ENCODE assay signal across 11 cellular contexts in genomic region chr2:174595415-174595814, GRCh38. TPM values are rescaled to one million over a fixed set of nuclear protein-coding genes. Genes with fewer than 3 reads are reported as not detected.
DNase-seq lines count a peak whose midpoint lies in the region; ATAC-seq and TF ChIP-seq lines count a peak whose summit lies in the region.
"Had no signal": no experiment of that assay in that cellular context is flagged by ENCODE, and none has a peak within 500 bp of the region (broad histone marks: within the 10 kb centered on the region; RNA-seq: fewer than 3 reads in every experiment).

No MANE protein-coding gene starts in this region.

- no peak overlapping the region for H2AK5ac ChIP-seq in mesendoderm (ENCODE audit: low read length)

- TF ChIP-seq CTCF in GM06990 (IDR thresholded peaks at IDR 0.05; ENCODE audit: insufficient read depth, low read length, poor library complexity, severe bottlenecking) = no peak
- no peak for TF ChIP-seq CTCF in osteoblast (IDR thresholded peaks at IDR 0.05; ENCODE audit: extremely low read depth, low read depth, low read length)

- peaks cover 28 to 49% (median 44%) of the 10 kb centered on the region in 3 donors for H3K4me1 Mint-ChIP-seq in IgD-negative memory B cell
- peaks cover 56% of the 10 kb centered on the region for H3K4me1 Mint-ChIP-seq in activated naive CD8-positive, alpha-beta T cell treated with anti-CD3 and anti-CD28 coated beads, Interleukin-2, amount 10 ng/mL, durations not matched to agents 7 days and 5 days

- no peak overlapping the region for H2BK120ac ChIP-seq in mesendoderm (ENCODE audit: low read depth, low read length)

- no peaks in the 10 kb centered on the region for H3K79me1 ChIP-seq in mesendoderm (ENCODE audit: low read length)

- no peak overlapping the region for H2AFZ ChIP-seq in osteoblast (ENCODE audit: low read length)

- H3K4me2 ChIP-seq in osteoblast (ENCODE audit: insufficient read depth, low read length) (peak overlapping the region; percentile 71), mesendoderm (ENCODE audit: low read length) (no peak overlapping the region)

- H4K8ac ChIP-seq in mesendoderm (ENCODE audit: low read depth, low read length) = no peak overlapping the region

- H3K56ac ChIP-seq in mesendoderm (ENCODE audit: low read length) = no peak overlapping the region

- H3K4me3 Mint-ChIP-seq in IgD-negative memory B cell = peak overlapping the region; percentile 70 to 99 (median 96)
- H3K4me3 Mint-ChIP-seq in activated naive CD8-positive, alpha-beta T cell treated with anti-CD3 and anti-CD28 coated beads, Interleukin-2, amount 10 ng/mL, durations not matched to agents 7 days and 5 days = peak overlapping the region; percentile 89

- no peak overlapping the region for H2BK5ac ChIP-seq in mesendoderm (ENCODE audit: low read length)

- no peak overlapping the region for H3K18ac ChIP-seq in mesendoderm (ENCODE audit: low read length)

- WGBS in mesendoderm (ENCODE audit: extremely low coverage, insufficient coverage, low lambda C conversion rate) = no CpG with 5 or more reads among the region's 3 CpGs

- peak overlapping the region; percentile 81 to 99 (median 98) for H3K27ac Mint-ChIP-seq in IgD-negative memory B cell
- H3K27ac Mint-ChIP-seq in activated naive CD8-positive, alpha-beta T cell treated with anti-CD3 and anti-CD28 coated beads, Interleukin-2, amount 10 ng/mL, durations not matched to agents 7 days and 5 days = peak overlapping the region; percentile 99

- H3K27ac ChIP-seq in osteoblast (ENCODE audit: low read depth, low read length) (peak overlapping the region; percentile 97), mesendoderm (ENCODE audit: low read depth, low read length) (no peak overlapping the region)
- H3K27ac ChIP-seq: VCaP had no signal

- H4K5ac ChIP-seq in mesendoderm (ENCODE audit: low read length) = no peak overlapping the region

- peaks cover 5% of the 10 kb centered on the region for H3K36me3 Mint-ChIP-seq in IgD-negative memory B cell
- H3K36me3 Mint-ChIP-seq in activated naive CD8-positive, alpha-beta T cell treated with anti-CD3 and anti-CD28 coated beads, Interleukin-2, amount 10 ng/mL, durations not matched to agents 7 days and 5 days = peaks cover 54% of the 10 kb centered on the region

- ATAC-seq in activated naive CD8-positive, alpha-beta T cell treated with anti-CD3 and anti-CD28 coated beads, Interleukin-2, amount 10 ng/mL, durations not matched to agents 7 days and 5 days (ENCODE audit: low read depth) = peak; percentile 22
- no peak for ATAC-seq in HG03097 (IDR thresholded peaks at IDR 0.05; ENCODE audit: low FRiP score, unreplicated experiment)

- H3K36me3 ChIP-seq in GM06990 (ENCODE audit: control insufficient read depth, insufficient read depth, low read length) (peaks cover 3% of the 10 kb centered on the region), osteoblast (ENCODE audit: insufficient read depth, low read length) (no peaks in the 10 kb centered on the region), mesendoderm (ENCODE audit: control insufficient read depth, insufficient read depth, low read length) (no peaks in the 10 kb centered on the region)
- H3K36me3 ChIP-seq: right atrium auricular region had no signal

- H3K4me3 ChIP-seq in GM06990 (replicated peaks; ENCODE audit: low read depth, low read length) (peak overlapping the region; percentile 82), osteoblast (ENCODE audit: insufficient read depth, low read length) (no peak overlapping the region), mesendoderm (ENCODE audit: low read length) (no peak overlapping the region)
- H3K4me3 ChIP-seq: right atrium auricular region had no signal

- no peak for DNase-seq in GM06990 (ENCODE audit: extremely low read depth, insufficient read length)
- no peak for DNase-seq in activated naive CD8-positive, alpha-beta T cell treated with anti-CD3 and anti-CD28 coated beads, Interleukin-2, amount 10 ng/mL, durations not matched to agents 7 days and 5 days
- no peak for DNase-seq in osteoblast (ENCODE audit: insufficient read length, low spot score, missing footprints)
- DNase-seq in NCI-H2227 treated with DMSO at 0.1 percent for 48 hours (lab: John Stamatoyannopoulos, UW) = no peak
- no peak for DNase-seq in D341Med (ENCODE audit: low spot score)
- DNase-seq in mesendoderm = no peak
- DNase-seq: NCI-H2171 treated with DMSO at 0.1 percent for 48 hours had no signal

- no peak overlapping the region for H3K23ac ChIP-seq in mesendoderm (ENCODE audit: low read length)

- H3K79me2 ChIP-seq in osteoblast (ENCODE audit: insufficient read depth, low read length) = peaks cover 12% of the 10 kb centered on the region
- H3K79me2 ChIP-seq in mesendoderm (ENCODE audit: control insufficient read depth, insufficient read depth, low read length) = no peaks in the 10 kb centered on the region

- peaks cover 3% of the 10 kb centered on the region for H3K27me3 Mint-ChIP-seq in IgD-negative memory B cell
- no peaks in the 10 kb centered on the region for H3K27me3 Mint-ChIP-seq in activated naive CD8-positive, alpha-beta T cell treated with anti-CD3 and anti-CD28 coated beads, Interleukin-2, amount 10 ng/mL, durations not matched to agents 7 days and 5 days

- no peaks in the 10 kb centered on the region for H3K27me3 ChIP-seq in GM06990 (replicated peaks; ENCODE audit: control insufficient read depth, insufficient read depth, low read length)
- no peaks in the 10 kb centered on the region for H3K27me3 ChIP-seq in osteoblast (ENCODE audit: insufficient read depth, low read length)
- H3K27me3 ChIP-seq in mesendoderm (ENCODE audit: insufficient read depth, low read length, poor library complexity) = no peaks in the 10 kb centered on the region
- H3K27me3 ChIP-seq: right atrium auricular region had no signal

- no peak overlapping the region for H3K4ac ChIP-seq in mesendoderm (ENCODE audit: low read depth, low read length)

- no peak overlapping the region for H2BK15ac ChIP-seq in mesendoderm (replicated peaks; ENCODE audit: low read depth)

- H4K20me1 ChIP-seq in osteoblast (ENCODE audit: insufficient read depth, low read length) = no peaks in the 10 kb centered on the region

- H3K9ac ChIP-seq in mesendoderm (ENCODE audit: low read length) = no peak overlapping the region

- POLR2A ChIA-PET in activated naive CD8-positive, alpha-beta T cell treated with anti-CD3 and anti-CD28 coated beads, Interleukin-2, amount 10 ng/mL, durations not matched to agents 7 days and 5 days (lab: Charles Lee) = interaction anchor here (0.7 to 10.5 kb wide), 15 partner anchors 8 to 183 kb away, joined by 3 to 214 read pairs (median 8); partner anchors contain the start of gene GPR155

- H3K9me3 ChIP-seq in osteoblast (ENCODE audit: low read depth, low read length) = no peaks in the 10 kb centered on the region
- H3K9me3 ChIP-seq: right atrium auricular region had no signal

- H3K9me3 Mint-ChIP-seq in IgD-negative memory B cell = peaks cover 0 to 2% (median 0%) of the 10 kb centered on the region in 3 donors
- H3K9me3 Mint-ChIP-seq in activated naive CD8-positive, alpha-beta T cell treated with anti-CD3 and anti-CD28 coated beads, Interleukin-2, amount 10 ng/mL, durations not matched to agents 7 days and 5 days = no peaks in the 10 kb centered on the region

- H3K4me1 ChIP-seq in osteoblast (ENCODE audit: insufficient read depth, low read length) (peaks cover 64% of the 10 kb centered on the region), mesendoderm (ENCODE audit: control insufficient read depth, low read depth, low read length) (no peaks in the 10 kb centered on the region)

RNA-seq across cellular contexts. Expression of gene WIPF1, which starts 2.2 kb away (rescaled TPM):
- 120 TPM for polyA plus RNA-seq in IgD-negative memory B cell
- 100 to 1,000 TPM; 446 to 480 TPM for total RNA-seq in activated naive CD8-positive, alpha-beta T cell treated with anti-CD3 and anti-CD28 coated beads, Interleukin-2, amount 10 ng/mL, durations not matched to agents 7 days and 5 days
- total RNA-seq in osteoblast = 17.7 and 18.0 TPM in 2 replicates
- polyA plus RNA-seq in mesendoderm (2013, experiment 1 of 2) = 11.6 TPM
- 12.1 TPM for polyA plus RNA-seq in mesendoderm (2013, experiment 2 of 2)

Comparison
In these comparisons a context has a peak if more than half of its experiments do, and no peak if none do; other contexts are left out.
1. RNA of gene WIPF1, which starts 2.2 kb away (total RNA-seq): 446 to 480 TPM in activated naive CD8-positive, alpha-beta T cell treated with anti-CD3 and anti-CD28 coated beads, Interleukin-2, amount 10 ng/mL, durations not matched to agents 7 days and 5 days; 17.7 to 18.0 TPM in osteoblast; every median in the first group is over 10 times any median in the second.